Comparison of ENCODE assay signal across 9 cellular contexts in the genomic region with DNA sequence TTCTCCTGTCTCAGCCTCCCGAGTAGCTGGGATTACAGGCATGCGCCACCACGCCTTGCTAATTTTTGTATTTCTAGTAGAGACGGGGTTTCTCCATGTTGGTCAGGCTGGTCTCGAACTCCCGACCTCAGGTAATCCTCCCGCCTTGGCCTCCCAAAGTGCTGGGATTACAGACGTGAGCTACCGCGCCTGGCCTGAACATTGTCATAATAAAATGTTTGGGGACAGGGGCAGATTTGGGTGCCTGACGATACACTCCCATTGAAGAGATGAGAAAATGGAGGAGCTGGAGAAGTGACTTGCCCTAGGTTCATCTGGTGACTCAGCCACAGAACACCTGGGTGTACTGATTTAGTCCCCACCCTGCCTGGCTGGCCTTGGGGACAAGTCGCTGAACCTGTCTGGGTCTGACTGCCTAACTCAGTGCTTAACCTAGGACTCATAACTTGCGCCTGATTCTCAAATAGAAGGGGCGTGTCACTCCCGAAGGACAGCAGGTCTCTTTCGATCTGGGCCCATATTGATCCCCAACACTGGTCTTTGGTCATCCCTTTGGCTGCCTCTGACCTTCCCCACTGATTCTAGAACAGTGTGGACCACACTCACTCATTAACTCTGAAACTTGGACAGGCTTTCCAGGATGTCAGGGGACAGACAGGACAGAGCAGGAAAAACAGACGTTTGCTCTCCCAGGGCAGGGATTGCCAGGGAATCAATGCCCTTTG. TPM values are rescaled to one million over a fixed set of nuclear protein-coding genes. Genes with fewer than 3 reads are reported as not detected.
DNase-seq lines count a peak whose midpoint lies in the region; ATAC-seq, FAIRE-seq and TF ChIP-seq lines count a peak whose summit lies in the region.
"Had no signal": no experiment of that assay in that cellular context is flagged by ENCODE, and none has a peak within 500 bp of the region (broad histone marks: within the 10 kb centered on the region; RNA-seq: fewer than 3 reads in every experiment).

No MANE protein-coding gene starts in this region.

- no peaks in the 10 kb centered on the region for H3K36me3 Mint-ChIP-seq in CD8-positive, alpha-beta memory T cell

- DNase-seq in CD8-positive, alpha-beta memory T cell, result no peak
- DNase-seq in endothelial cell of umbilical vein (ENCODE audit: low read depth, low spot score) (no peak), GM03348 (ENCODE audit: low spot score) (no peak), NCI-H187 treated with DMSO at 0.1 percent for 48 hours (lab: John Stamatoyannopoulos, UW) (no peak)
- DNase-seq: NCI-H69 had no signal

- no peak overlapping the region for H3K4me3 ChIP-seq in CD8-positive, alpha-beta memory T cell (ENCODE audit: low read length)
- H3K4me3 ChIP-seq in OCI-LY1 (ENCODE audit: low read depth, low read length, poor library complexity, severe bottlenecking), result peak overlapping the region; percentile 80
- peak overlapping the region in 1 of 3 experiments; percentile 60 for H3K4me3 ChIP-seq in endothelial cell of umbilical vein (replicated peaks in 1 of 3; ENCODE audit: insufficient read depth in 1 of 3, low read depth in 1 of 3, low read length in 3 of 3)
- peak overlapping the region; percentile 56 for H3K4me3 ChIP-seq in neuron (ENCODE audit: low read length)

- no peaks in the 10 kb centered on the region for H3K9me3 Mint-ChIP-seq in CD8-positive, alpha-beta memory T cell

- dilution Hi-C loops in endothelial cell of umbilical vein (cut with MboI; ENCODE audit: extremely low pct_ligation_motif_present, low sequenced_read_pairs), result no loop called here

- H3K36me3 ChIP-seq in CD8-positive, alpha-beta memory T cell (ENCODE audit: insufficient read depth, low read length), result no peaks in the 10 kb centered on the region
- no peaks in the 10 kb centered on the region for H3K36me3 ChIP-seq in OCI-LY1 (ENCODE audit: insufficient read depth, low read length)
- no peaks in the 10 kb centered on the region for H3K36me3 ChIP-seq in endothelial cell of umbilical vein (ENCODE audit: control insufficient read depth in 2 of 2, extremely low read depth in 1 of 2, insufficient read depth in 2 of 2, low read length in 2 of 2)
- no peaks in the 10 kb centered on the region for H3K36me3 ChIP-seq in neuron (ENCODE audit: insufficient read depth, low read length)

- H3K4me1 Mint-ChIP-seq in CD8-positive, alpha-beta memory T cell, result peaks cover 8 to 14% (median 12%) of the 10 kb centered on the region in 3 donors

- TF ChIP-seq POLR2A in endothelial cell of umbilical vein (IDR thresholded peaks at IDR 0.05; ENCODE audit: low read depth, low read length), result no peak

- no peak for TF ChIP-seq CTCF in OCI-LY1 (IDR thresholded peaks at IDR 0.05; ENCODE audit: low read length)
- no peak for TF ChIP-seq CTCF in endothelial cell of umbilical vein (IDR thresholded peaks at IDR 0.05; ENCODE audit: extremely low read depth in 1 of 2, insufficient read depth in 1 of 2, low read depth in 1 of 2, low read length in 2 of 2)

- 0 out of 2 replicates have a peak, but pooled peaks cover 3% of the 10 kb centered on the region for H3F3A ChIP-seq in OCI-LY1 (ENCODE audit: insufficient read depth, low read length)

- CTCF ChIA-PET in CD8-positive, alpha-beta memory T cell (lab: Charles Lee), result interaction anchor here (1.0 to 3.2 kb wide), 3 partner anchors 34 to 118 kb away, joined by 3 to 24 read pairs (median 4); partner anchors contain the start of genes KPTN and NAPA
- CTCF ChIA-PET in endothelial cell of umbilical vein (lab: Charles Lee), result interaction anchor here (1.3 to 3.8 kb wide), 4 partner anchors 18 to 164 kb away, joined by 3 to 20 read pairs (median 5); partner anchors contain the start of gene NAPA

- intact Hi-C loops in endothelial cell of umbilical vein (cut with micrococcal nuclease), result no loop called here

- no peaks in the 10 kb centered on the region for H3K79me2 ChIP-seq in OCI-LY1 (ENCODE audit: insufficient read depth, low read length)
- H3K79me2 ChIP-seq in endothelial cell of umbilical vein (ENCODE audit: control insufficient read depth, insufficient read depth, low read length), result no peaks in the 10 kb centered on the region

- H3K9me1 ChIP-seq in endothelial cell of umbilical vein (replicated peaks; ENCODE audit: control insufficient read depth, extremely low read depth, insufficient read depth, low read length), result no peaks in the 10 kb centered on the region

- H3K9me2 ChIP-seq in OCI-LY1 (ENCODE audit: low read depth, low read length), result no peaks in the 10 kb centered on the region

- H4K20me1 ChIP-seq in OCI-LY1 (ENCODE audit: insufficient read depth, low read length) (no peaks in the 10 kb centered on the region), endothelial cell of umbilical vein (replicated peaks; ENCODE audit: control insufficient read depth, extremely low read depth, insufficient read depth, low read length) (no peaks in the 10 kb centered on the region)

- H3K9ac ChIP-seq in OCI-LY1 (ENCODE audit: low read length) (peak overlapping the region; percentile 97; the same call in 1 of the 2 replicates), endothelial cell of umbilical vein (replicated peaks; ENCODE audit: extremely low read depth, insufficient read depth, low read length) (no peak overlapping the region)

- no peaks in the 10 kb centered on the region for H3K27me3 ChIP-seq in CD8-positive, alpha-beta memory T cell (ENCODE audit: insufficient read depth, low read length, poor library complexity, severe bottlenecking)
- H3K27me3 ChIP-seq in OCI-LY1 (ENCODE audit: insufficient read depth, low read length) (no peaks in the 10 kb centered on the region), endothelial cell of umbilical vein (ENCODE audit: control insufficient read depth in 2 of 2, insufficient read depth in 2 of 2, low read length in 2 of 2) (no peaks in the 10 kb centered on the region), neuron (ENCODE audit: insufficient read depth, low read length) (no peaks in the 10 kb centered on the region)

- POLR2A ChIA-PET in CD8-positive, alpha-beta memory T cell (lab: Charles Lee), result interaction anchor here (1.7 to 3.0 kb wide), 2 partner anchors 9 to 27 kb away, joined by 8 to 25 read pairs; no protein-coding TSS in a partner anchor
- POLR2A ChIA-PET in endothelial cell of umbilical vein (lab: Charles Lee), result interaction anchor here (0.6 to 1.8 kb wide), 3 partner anchors 9 to 86 kb away, joined by 3 to 7 read pairs (median 6); partner anchors contain the start of gene NAPA

- peak overlapping the region; percentile 97 for H3K4me2 ChIP-seq in OCI-LY1 (ENCODE audit: low read length)
- peak overlapping the region; percentile 48 for H3K4me2 ChIP-seq in endothelial cell of umbilical vein (ENCODE audit: insufficient read depth, low read length)

- ATAC-seq in HG03108 (IDR thresholded peaks at IDR 0.05; ENCODE audit: unreplicated experiment) (no peak), GM21447 (IDR thresholded peaks at IDR 0.05; ENCODE audit: unreplicated experiment) (no peak)

- no peak for FAIRE-seq in endothelial cell of umbilical vein (lab: Jason Lieb, UNC)

- H3K27me3 Mint-ChIP-seq in CD8-positive, alpha-beta memory T cell, result peaks cover 0 to 3% of the 10 kb centered on the region in 2 donors

- H2AFZ ChIP-seq in OCI-LY1 (ENCODE audit: low read length) (no peak overlapping the region), endothelial cell of umbilical vein (ENCODE audit: low read depth, low read length) (no peak overlapping the region), neuron (ENCODE audit: low read depth, low read length) (peak overlapping the region; percentile 21)

- no peaks in the 10 kb centered on the region for H3K9me3 ChIP-seq in CD8-positive, alpha-beta memory T cell (ENCODE audit: low read length)
- H3K9me3 ChIP-seq in OCI-LY1 (ENCODE audit: low read length), result no peaks in the 10 kb centered on the region
- no peaks in the 10 kb centered on the region for H3K9me3 ChIP-seq in endothelial cell of umbilical vein (replicated peaks; ENCODE audit: control insufficient read depth, insufficient read depth, low read length)
- no peaks in the 10 kb centered on the region for H3K9me3 ChIP-seq in neuron (ENCODE audit: low read length)

- peak overlapping the region in 7 of 8 donors; percentile 66 to 95 (median 84) for H3K27ac Mint-ChIP-seq in CD8-positive, alpha-beta memory T cell

- H3K4me1 ChIP-seq in CD8-positive, alpha-beta memory T cell (ENCODE audit: insufficient read depth, low read length), result peaks cover 8% of the 10 kb centered on the region
- H3K4me1 ChIP-seq in OCI-LY1 (ENCODE audit: insufficient read depth, low read length, severe bottlenecking) (peaks cover 21% of the 10 kb centered on the region), endothelial cell of umbilical vein (ENCODE audit: control insufficient read depth, extremely low read depth, insufficient read depth, low read length) (peaks cover 22% of the 10 kb centered on the region), neuron (ENCODE audit: insufficient read depth, low read length) (peaks cover 14% of the 10 kb centered on the region)

- H3K4me3 Mint-ChIP-seq in CD8-positive, alpha-beta memory T cell, result peak overlapping the region; percentile 83 to 92 (median 85)

- H3K27ac ChIP-seq in CD8-positive, alpha-beta memory T cell (ENCODE audit: low read depth, low read length), result peak overlapping the region; percentile 60
- H3K27ac ChIP-seq in OCI-LY1 (ENCODE audit: low read depth, low read length, poor library complexity, severe bottlenecking) (no peak overlapping the region), endothelial cell of umbilical vein (ENCODE audit: insufficient read depth, low read depth, low read length) (no peak overlapping the region)

- no TSS peak for BruUV-seq in endothelial cell of umbilical vein (replicated peaks; lab: Mats Ljungman, UMichigan)

RNA-seq across cellular contexts. Expression of gene BICRA, which starts 7.6 kb away (rescaled TPM):
- total RNA-seq in CD8-positive, alpha-beta memory T cell, result 10 to 100 TPM; 11.5 to 13.9 TPM
- polyA plus RNA-seq in CD8-positive, alpha-beta memory T cell, result 1.6 TPM
- total RNA-seq in endothelial cell of umbilical vein, result 20.5 and 27.0 TPM in 2 replicates
- polyA plus RNA-seq in endothelial cell of umbilical vein, result 2.0 and 3.8 TPM in 2 replicates
- 2.5 and 4.4 TPM in 2 replicates for polyA plus RNA-seq in endothelial cell of umbilical vein (2011; cell fraction: cytosol; rRNA removed)
- polyA plus RNA-seq in endothelial cell of umbilical vein (2011; cell fraction: nucleus; rRNA removed), result 8.9 and 9.5 TPM in 2 replicates
- 10.5 and 16.9 TPM in 2 replicates for polyA plus RNA-seq in endothelial cell of umbilical vein (2012)
- 10.4 and 13.0 TPM in 2 replicates for polyA minus RNA-seq in endothelial cell of umbilical vein
- 5.1 TPM for polyA minus RNA-seq in endothelial cell of umbilical vein (2011; cell fraction: cytosol; rRNA and poly(A)+ RNA removed)
- 5.7 and 12.7 TPM in 2 replicates for polyA minus RNA-seq in endothelial cell of umbilical vein (2011; cell fraction: nucleus; rRNA and poly(A)+ RNA removed)

RNA-seq across cellular contexts. Expression of gene ZNF541, which starts 28.4 kb away (rescaled TPM):
- total RNA-seq in CD8-positive, alpha-beta memory T cell, result under 1 TPM; 0.13 to 0.44 TPM
- 0.18 TPM for polyA plus RNA-seq in CD8-positive, alpha-beta memory T cell
- total RNA-seq in endothelial cell of umbilical vein, result 0.13 TPM in 1 of 2 replicates, not detected in the other
- polyA plus RNA-seq in endothelial cell of umbilical vein, result 0.03 and 0.05 TPM in 2 replicates
- polyA plus RNA-seq in endothelial cell of umbilical vein (2011; cell fraction: cytosol; rRNA removed), result 0.03 and 0.08 TPM in 2 replicates
- not detected in 2 replicates for polyA plus RNA-seq in endothelial cell of umbilical vein (2011; cell fraction: nucleus; rRNA removed)
- polyA plus RNA-seq in endothelial cell of umbilical vein (2012), result 0.08 and 0.33 TPM in 2 replicates
- polyA minus RNA-seq in endothelial cell of umbilical vein, result not detected in 2 replicates
- not detected for polyA minus RNA-seq in endothelial cell of umbilical vein (2011; cell fraction: cytosol; rRNA and poly(A)+ RNA removed)
- not detected in 2 replicates for polyA minus RNA-seq in endothelial cell of umbilical vein (2011; cell fraction: nucleus; rRNA and poly(A)+ RNA removed)
